ENCODE assay signal across 1 cellular context in the genomic region with DNA sequence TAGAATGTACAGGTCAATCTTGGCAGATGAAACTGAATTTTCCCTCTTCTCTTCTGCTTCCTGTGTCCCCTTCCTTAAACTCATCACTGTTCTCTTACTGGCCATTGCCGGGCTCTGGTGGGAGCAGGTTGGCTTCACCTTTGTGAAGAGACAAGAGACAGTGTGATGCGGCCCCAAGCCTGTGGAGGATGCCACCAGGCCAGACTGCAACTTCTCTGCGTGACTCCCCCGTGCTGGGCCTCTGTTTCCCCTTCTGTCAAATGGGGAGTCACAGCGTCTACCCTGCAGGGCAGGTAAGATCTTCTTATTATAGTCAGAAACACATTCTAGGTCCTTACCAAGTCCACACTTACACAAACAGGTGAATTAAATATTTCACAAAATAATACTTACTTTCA.
TF ChIP-seq lines count a peak whose summit lies in the region.

No MANE protein-coding gene starts in this region.

TF ChIP-seq in H1, 55 proteins besides CTCF, POLR2A, EP300 and RAD21:
- TF ChIP-seq, protein P1, sequence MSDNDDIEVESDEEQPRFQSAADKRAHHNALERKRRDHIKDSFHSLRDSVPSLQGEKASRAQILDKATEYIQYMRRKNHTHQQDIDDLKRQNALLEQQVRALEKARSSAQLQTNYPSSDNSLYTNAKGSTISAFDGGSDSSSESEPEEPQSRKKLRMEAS (IDR thresholded peaks at IDR 0.05), result no peak
- TF ChIP-seq JUND (IDR thresholded peaks at IDR 0.05; ENCODE audit: low read length) (no peak), MAFK (IDR thresholded peaks at IDR 0.05; ENCODE audit: low read depth, low read length) (no peak), YY1 (IDR thresholded peaks at IDR 0.05; ENCODE audit: low read depth, low read length) (no peak), CBX8 (IDR thresholded peaks at IDR 0.05; ENCODE audit: borderline replicate concordance, low read depth, low read length) (no peak), KDM5A (IDR thresholded peaks at IDR 0.05; ENCODE audit: low read length) (no peak)
TF ChIP-seq in H1: peak in this region for 0.
